In genomic region chr1:221478050-221478949, GRCh38 we compare ENCODE assay signal across 8 cellular contexts.
DNase-seq lines count a peak whose midpoint lies in the region; ATAC-seq and TF ChIP-seq lines count a peak whose summit lies in the region.

No MANE protein-coding gene starts in this region.

- H3K9me3 Mint-ChIP-seq in memory B cell: no peaks in the 10 kb centered on the region

- ATAC-seq in HG02884 (IDR thresholded peaks at IDR 0.05; ENCODE audit: unreplicated experiment): peak; percentile 93
- ATAC-seq in memory B cell (ENCODE audit: low read depth): peak; percentile 76

- DNase-seq in GM13976 (ENCODE audit: low spot score) (peak; percentile 22), NCI-H345 (lab: John Stamatoyannopoulos, UW) (peak; percentile 24), coronary artery (ENCODE audit: low spot score) (no peak), memory B cell (ENCODE audit: low spot score in 2 of 2) (peak; percentile 12 to 18)
- peak; percentile 62 for DNase-seq in activated CD4-positive, alpha-beta T cell treated with anti-CD3 and anti-CD28 coated beads for 48 hours
- DNase-seq in stimulated activated CD8-positive, alpha-beta memory T cell treated with anti-CD3 and anti-CD28 coated beads, Interleukin-2, amount 100 ng/mL, for 1 hour (ENCODE audit: low read depth in 2 of 2): peak; percentile 20 to 33

- no peak overlapping the region for H3K4me3 Mint-ChIP-seq in memory B cell

- in situ Hi-C loops in GM13976 (cut with MboI; ENCODE audit: low sequenced_read_pairs, unreplicated experiment): loop anchor here (25.0 kb wide), 2 partner anchors 684 to 984 kb away; no protein-coding TSS in a partner anchor

- H3K27ac Mint-ChIP-seq in memory B cell: no peak overlapping the region

- no peaks in the 10 kb centered on the region for H3K4me1 Mint-ChIP-seq in memory B cell

- H3K27ac ChIP-seq in 22Rv1 (no peak overlapping the region), coronary artery (no peak overlapping the region)

- H3K4me3 ChIP-seq in coronary artery: no peak overlapping the region

- peaks cover 12% of the 10 kb centered on the region for H3K27me3 Mint-ChIP-seq in memory B cell

- TF ChIP-seq CTCF in 22Rv1 (IDR thresholded peaks at IDR 0.05) (peak; percentile 83), GM13976 (IDR thresholded peaks at IDR 0.05; ENCODE audit: borderline replicate concordance, control extremely low read depth, extremely low read depth, insufficient read depth, missing control alignments) (peak; percentile 64), coronary artery (IDR thresholded peaks at IDR 0.05) (peak; percentile 30)

- no peaks in the 10 kb centered on the region for H3K36me3 Mint-ChIP-seq in memory B cell

Comparison
In these comparisons a context has a peak if more than half of its experiments do, and no peak if none do; other contexts are left out.
1. CTCF ChIP-seq: peak in every context shown above with its lines; median percentile 83 in 22Rv1; 64 in GM13976; 30 in coronary artery.